In genomic region chr2:119373907-119374745, GRCh38 we compare ENCODE assay signal across 2 cellular contexts.
TF ChIP-seq lines count a peak whose summit lies in the region.
"Not testable (repeated sequence)": the region's sequence is repeated elsewhere in the genome, so short reads cannot be mapped to it uniquely, and the experiment has no call there.

No MANE protein-coding gene starts in this region.

TF ChIP-seq in K562, 482 proteins besides CTCF, POLR2A, EP300 and RAD21:
- TF ChIP-seq ZNF445 (CRISPR knock-in tag; IDR thresholded peaks at IDR 0.05; ENCODE audit: low read depth) (peak; percentile 91), TRIM28 (IDR thresholded peaks at IDR 0.05) (peak; percentile 34; the same call in 1 of the 2 replicates)

TF ChIP-seq in HepG2, 621 proteins besides CTCF, POLR2A, EP300 and RAD21:
- TF ChIP-seq ATF7 (IDR thresholded peaks at IDR 0.05) (0 out of 2 replicates have a peak, but pooled peaks have one; percentile 7), CREM (IDR thresholded peaks at IDR 0.05) (0 out of 2 replicates have a peak, but pooled peaks have one; percentile 14), PAXIP1 (CRISPR knock-in tag; conservative IDR thresholded peaks at IDR 0.05) (peak; percentile 54), SOX6 (CRISPR knock-in tag; IDR thresholded peaks at IDR 0.05) (peak; percentile 85), ISL2 (CRISPR knock-in tag; IDR thresholded peaks at IDR 0.05) (0 out of 2 replicates have a peak, but pooled peaks have one; percentile 40), SOX5 (CRISPR knock-in tag; IDR thresholded peaks at IDR 0.05; ENCODE audit: borderline replicate concordance) (peak; percentile 80), RBFOX2 (IDR thresholded peaks at IDR 0.05; ENCODE audit: low read depth, low read length) (peak; percentile 42), HOXA7 (CRISPR knock-in tag; IDR thresholded peaks at IDR 0.05) (0 out of 2 replicates have a peak, but pooled peaks have one; percentile 22), ZNF33A (CRISPR knock-in tag; IDR thresholded peaks at IDR 0.05; ENCODE audit: borderline replicate concordance) (peak; percentile 95; the same call in 1 of the 2 replicates), AHDC1 (CRISPR knock-in tag; IDR thresholded peaks at IDR 0.05; ENCODE audit: borderline replicate concordance) (0 out of 2 replicates have a peak, but pooled peaks have one; percentile 19), TCF7 (IDR thresholded peaks at IDR 0.05; ENCODE audit: low read depth) (peak; percentile 18; the same call in 1 of the 2 replicates), HNF4A (CRISPR knock-in tag; IDR thresholded peaks at IDR 0.05) (peak; percentile 64), SOX13 (CRISPR knock-in tag; conservative IDR thresholded peaks at IDR 0.05 in 1 of 2, IDR thresholded peaks at IDR 0.05 in 1 of 2) (peak in 1 of 2 experiments; percentile 84; a peak in 2 of 4 replicates), FOXP1 (CRISPR knock-in tag; IDR thresholded peaks at IDR 0.05) (peak; percentile 38; the same call in 1 of the 2 replicates)
- TF ChIP-seq ATF7 (CRISPR knock-in tag; IDR thresholded peaks at IDR 0.05); CREM (CRISPR knock-in tag; IDR thresholded peaks at IDR 0.05); SOX6 (IDR thresholded peaks at IDR 0.05); SOX13 (IDR thresholded peaks at IDR 0.05); FOXP1 (IDR thresholded peaks at IDR 0.05): not testable (repeated sequence)
